ENCODE assay signal across 9 cellular contexts in genomic region chr6:33384581-33385020, GRCh38. TPM values are rescaled to one million over a fixed set of nuclear protein-coding genes. Genes with fewer than 3 reads are reported as not detected.
DNase-seq lines count a peak whose midpoint lies in the region; ATAC-seq and TF ChIP-seq lines count a peak whose summit lies in the region.
"Had no signal": no experiment of that assay in that cellular context is flagged by ENCODE, and none has a peak within 500 bp of the region (broad histone marks: within the 10 kb centered on the region; RNA-seq: fewer than 3 reads in every experiment).

No MANE protein-coding gene starts in this region.

- no peaks in the 10 kb centered on the region for H3K9me3 Mint-ChIP-seq in activated naive CD4-positive, alpha-beta T cell treated with anti-CD3 and anti-CD28 coated beads for 36 hours

- H3F3A ChIP-seq in PC-3 (ENCODE audit: low read length, unreplicated experiment), result no peaks in the 10 kb centered on the region

- no peak overlapping the region for H3K14ac ChIP-seq in trophoblast cell (ENCODE audit: low read length)

- H3K79me2 ChIP-seq in PC-3 (ENCODE audit: low read length) (no peaks in the 10 kb centered on the region), fibroblast of lung (ENCODE audit: control insufficient read depth, insufficient read depth, low read length) (no peaks in the 10 kb centered on the region), trophoblast cell (ENCODE audit: control insufficient read depth, insufficient read depth, low read length, poor library complexity) (no peaks in the 10 kb centered on the region)

- POLR2A ChIA-PET in PC-3 (lab: Charles Lee; ENCODE audit: unreplicated experiment), result no interaction called here

- H4K12ac ChIP-seq in trophoblast cell (ENCODE audit: low read depth, low read length), result no peak overlapping the region

- no peaks in the 10 kb centered on the region for H3K9me2 ChIP-seq in PC-3 (replicated peaks; ENCODE audit: low read length)

- intact Hi-C loops in PC-3 (cut with micrococcal nuclease), result no loop called here
- intact Hi-C loops in activated naive CD4-positive, alpha-beta T cell treated with anti-CD3 and anti-CD28 coated beads for 36 hours (cut with micrococcal nuclease), result no loop called here

- H3K4ac ChIP-seq in trophoblast cell (ENCODE audit: low read depth, low read length), result no peak overlapping the region

- peak; percentile 87 for ATAC-seq in PC-3
- ATAC-seq in GM21737 (IDR thresholded peaks at IDR 0.05; ENCODE audit: unreplicated experiment), result no peak

- WGBS in trophoblast cell (ENCODE audit: extremely low coverage, insufficient coverage, insufficient read length), result no CpG with 5 or more reads among the region's 4 CpGs

- no peak overlapping the region for H4K8ac ChIP-seq in trophoblast cell (ENCODE audit: low read depth, low read length)

- H3K4me1 Mint-ChIP-seq in activated naive CD4-positive, alpha-beta T cell treated with anti-CD3 and anti-CD28 coated beads for 36 hours (ENCODE audit: low read depth), result no peaks in the 10 kb centered on the region

- H3K36me3 ChIP-seq in PC-3 (ENCODE audit: low read depth, low read length) (no peaks in the 10 kb centered on the region), fibroblast of lung (ENCODE audit: control insufficient read depth, insufficient read depth, low read length) (no peaks in the 10 kb centered on the region), trophoblast cell (ENCODE audit: control insufficient read depth in 1 of 2, insufficient read depth in 2 of 2, low read length in 2 of 2) (no peaks in the 10 kb centered on the region)

- H3K36me3 Mint-ChIP-seq in activated naive CD4-positive, alpha-beta T cell treated with anti-CD3 and anti-CD28 coated beads for 36 hours (ENCODE audit: low read depth), result no peaks in the 10 kb centered on the region

- H2BK5ac ChIP-seq in trophoblast cell (ENCODE audit: low read depth, low read length, poor library complexity), result no peak overlapping the region

- no peak overlapping the region for H3K27ac Mint-ChIP-seq in activated naive CD4-positive, alpha-beta T cell treated with anti-CD3 and anti-CD28 coated beads for 36 hours

- H4K20me1 ChIP-seq in PC-3 (ENCODE audit: low read length) (no peaks in the 10 kb centered on the region), fibroblast of lung (ENCODE audit: control insufficient read depth, extremely low read depth, insufficient read depth, low read length) (no peaks in the 10 kb centered on the region)

- H3K79me1 ChIP-seq in trophoblast cell (ENCODE audit: low read length), result no peaks in the 10 kb centered on the region

- H3K4me3 Mint-ChIP-seq in activated naive CD4-positive, alpha-beta T cell treated with anti-CD3 and anti-CD28 coated beads for 36 hours, result no peak overlapping the region

- H3K23ac ChIP-seq in trophoblast cell (ENCODE audit: low read length), result no peak overlapping the region

- peak; percentile 20 for DNase-seq in ELF-1 (ENCODE audit: low read depth, low spot score)
- DNase-seq in PC-3, result peak; percentile 67
- DNase-seq in fibroblast of lung (ENCODE audit: low read depth in 2 of 2), result peak; percentile 63 to 85
- DNase-seq in trophoblast cell, result peak; percentile 29 to 69
- DNase-seq in NCI-H526 (lab: John Stamatoyannopoulos, UW), result no peak
- DNase-seq in activated naive CD4-positive, alpha-beta T cell treated with anti-CD3 and anti-CD28 coated beads for 36 hours, result no peak
- no peak for DNase-seq in NK-92 (lab: John Stamatoyannopoulos, UW; ENCODE audit: unreplicated experiment)

- H2AFZ ChIP-seq in PC-3 (ENCODE audit: low read length), result peak overlapping the region; percentile 57; the same call in 1 of the 2 replicates
- H2AFZ ChIP-seq in fibroblast of lung (ENCODE audit: low read length), result peak overlapping the region; percentile 40
- H2AFZ ChIP-seq in trophoblast cell (ENCODE audit: insufficient read depth, low read length, poor library complexity), result no peak overlapping the region

- no peak overlapping the region for H3K18ac ChIP-seq in trophoblast cell (ENCODE audit: low read length)

- H2AK5ac ChIP-seq in trophoblast cell (ENCODE audit: low read length), result no peak overlapping the region

- BruUV-seq in PC-3 (replicated peaks; lab: Mats Ljungman, UMichigan), result no TSS peak

- no peak overlapping the region for H3K27ac ChIP-seq in PC-3 (ENCODE audit: low read length)
- H3K27ac ChIP-seq in fibroblast of lung (ENCODE audit: insufficient read depth, low read length), result no peak overlapping the region
- H3K27ac ChIP-seq in trophoblast cell (ENCODE audit: low read depth, low read length), result no peak overlapping the region
- H3K27ac ChIP-seq: KMS-11 had no signal

- H3K27me3 ChIP-seq in PC-3 (ENCODE audit: low read length) (no peaks in the 10 kb centered on the region), fibroblast of lung (ENCODE audit: control insufficient read depth, insufficient read depth, low read length) (no peaks in the 10 kb centered on the region), trophoblast cell (ENCODE audit: insufficient read depth, low read length) (no peaks in the 10 kb centered on the region)

- no peaks in the 10 kb centered on the region for H3K27me3 Mint-ChIP-seq in activated naive CD4-positive, alpha-beta T cell treated with anti-CD3 and anti-CD28 coated beads for 36 hours (ENCODE audit: low read depth)

- no peak overlapping the region for H4K91ac ChIP-seq in trophoblast cell (ENCODE audit: low read depth, low read length)

- H3K4me1 ChIP-seq in PC-3 (ENCODE audit: insufficient read depth, low read length) (no peaks in the 10 kb centered on the region), fibroblast of lung (ENCODE audit: control insufficient read depth, extremely low read depth, insufficient read depth, low read length) (no peaks in the 10 kb centered on the region), trophoblast cell (ENCODE audit: control insufficient read depth in 1 of 2, insufficient read depth in 2 of 2, low read length in 2 of 2) (no peaks in the 10 kb centered on the region)

- CTCF ChIA-PET in PC-3 (lab: Charles Lee), result interaction anchor here (0.6 to 0.7 kb wide), 4 partner anchors 10 to 32 kb away, joined by 3 to 5 read pairs (median 3); no protein-coding TSS in a partner anchor
- CTCF ChIA-PET in activated naive CD4-positive, alpha-beta T cell treated with anti-CD3 and anti-CD28 coated beads for 36 hours (lab: Charles Lee), result interaction anchor here (0.6 kb wide), 1 partner anchor 57 kb away, joined by 3 read pairs; no protein-coding TSS in a partner anchor

- no peak overlapping the region for H3K4me2 ChIP-seq in PC-3 (ENCODE audit: low read length)
- no peak overlapping the region for H3K4me2 ChIP-seq in fibroblast of lung (ENCODE audit: extremely low read depth, insufficient read depth, low read length)
- H3K4me2 ChIP-seq in trophoblast cell (ENCODE audit: low read length), result no peak overlapping the region
- H3K4me2 ChIP-seq: KMS-11 had no signal

- peak; percentile 64 for TF ChIP-seq CTCF in PC-3 (conservative IDR thresholded peaks at IDR 0.05; ENCODE audit: low read depth, low read length)
- TF ChIP-seq CTCF in fibroblast of lung (conservative IDR thresholded peaks at IDR 0.05 in 1 of 2, IDR thresholded peaks at IDR 0.05 in 1 of 2; ENCODE audit: low read depth in 1 of 2, low read length in 2 of 2), result peak; percentile 32 to 65

- H3K9me3 ChIP-seq in PC-3 (ENCODE audit: low read length) (no peaks in the 10 kb centered on the region), fibroblast of lung (ENCODE audit: control insufficient read depth, insufficient read depth, low read depth, low read length) (no peaks in the 10 kb centered on the region), trophoblast cell (ENCODE audit: insufficient read depth, low read depth, low read length) (no peaks in the 10 kb centered on the region)

- H3K4me3 ChIP-seq in PC-3 (ENCODE audit: low read length), result no peak overlapping the region
- H3K4me3 ChIP-seq in fibroblast of lung (replicated peaks in 1 of 4; ENCODE audit: control extremely low read depth in 1 of 4, insufficient read depth in 1 of 4, low read depth in 3 of 4, low read length in 4 of 4), result no peak overlapping the region
- H3K4me3 ChIP-seq in trophoblast cell (ENCODE audit: low read depth, low read length), result no peak overlapping the region

- H3K9ac ChIP-seq in PC-3 (ENCODE audit: low read length) (no peak overlapping the region), fibroblast of lung (ENCODE audit: insufficient read depth, low read length) (no peak overlapping the region), trophoblast cell (ENCODE audit: low read length) (no peak overlapping the region)
- H3K9ac ChIP-seq: KMS-11 had no signal

- no peak overlapping the region for H2BK12ac ChIP-seq in trophoblast cell (ENCODE audit: low read length)

- H2BK120ac ChIP-seq in trophoblast cell (ENCODE audit: insufficient read depth, low read length, poor library complexity), result no peak overlapping the region

RNA-seq across cellular contexts. Expression of gene KIFC1, which starts 7.0 kb away (rescaled TPM):
- total RNA-seq in PC-3 (2014; rRNA removed), result 60.6 and 66.7 TPM in 2 replicates
- 0.51 and 5.3 TPM in 2 replicates for total RNA-seq in fibroblast of lung
- 8.0 and 36.6 TPM in 2 replicates for polyA plus RNA-seq in fibroblast of lung
- 7.5 and 33.4 TPM in 2 replicates for polyA plus RNA-seq in fibroblast of lung (2012)
- polyA minus RNA-seq in fibroblast of lung (ENCODE audit: low replicate concordance), result 6.1 and 27.2 TPM in 2 replicates
- 66.1 and 66.6 TPM in 2 replicates for polyA plus RNA-seq in trophoblast cell (2013)
- 100 to 1,000 TPM; 107 TPM for total RNA-seq in activated naive CD4-positive, alpha-beta T cell treated with anti-CD3 and anti-CD28 coated beads for 36 hours

RNA-seq across cellular contexts. Expression of gene PHF1, which starts 26.2 kb away (rescaled TPM):
- total RNA-seq in PC-3 (2014; rRNA removed), result 36.6 and 40.3 TPM in 2 replicates
- total RNA-seq in fibroblast of lung, result 24.4 and 28.9 TPM in 2 replicates
- polyA plus RNA-seq in fibroblast of lung, result 29.6 and 32.9 TPM in 2 replicates
- 33.7 and 33.9 TPM in 2 replicates for polyA plus RNA-seq in fibroblast of lung (2012)
- 47.0 and 75.3 TPM in 2 replicates for polyA minus RNA-seq in fibroblast of lung (ENCODE audit: low replicate concordance)
- polyA plus RNA-seq in trophoblast cell (2013), result 42.6 and 42.7 TPM in 2 replicates
- 10 to 100 TPM; 31.0 to 32.3 TPM for total RNA-seq in activated naive CD4-positive, alpha-beta T cell treated with anti-CD3 and anti-CD28 coated beads for 36 hours

RNA-seq across cellular contexts. Expression of gene CUTA, which starts 33.3 kb away (rescaled TPM):
- total RNA-seq in PC-3 (2014; rRNA removed) (227 and 242 TPM in 2 replicates), fibroblast of lung (105 and 127 TPM in 2 replicates)
- polyA plus RNA-seq in fibroblast of lung, result 264 and 347 TPM in 2 replicates
- 404 and 504 TPM in 2 replicates for polyA plus RNA-seq in fibroblast of lung (2012)
- 203 and 241 TPM in 2 replicates for polyA minus RNA-seq in fibroblast of lung (ENCODE audit: low replicate concordance)
- 201 and 213 TPM in 2 replicates for polyA plus RNA-seq in trophoblast cell (2013)
- total RNA-seq in activated naive CD4-positive, alpha-beta T cell treated with anti-CD3 and anti-CD28 coated beads for 36 hours, result 100 to 1,000 TPM; 163 to 181 TPM

RNA-seq across cellular contexts. Expression of gene SYNGAP1, which starts 35.3 kb away (rescaled TPM):
- total RNA-seq in PC-3 (2014; rRNA removed) (1.9 and 2.9 TPM in 2 replicates), fibroblast of lung (4.6 and 7.3 TPM in 2 replicates)
- 3.6 and 5.9 TPM in 2 replicates for polyA plus RNA-seq in fibroblast of lung
- 13.7 and 14.9 TPM in 2 replicates for polyA plus RNA-seq in fibroblast of lung (2012)
- 8.8 and 12.5 TPM in 2 replicates for polyA minus RNA-seq in fibroblast of lung (ENCODE audit: low replicate concordance)
- 11.3 and 23.2 TPM in 2 replicates for polyA plus RNA-seq in trophoblast cell (2013)
- 10 to 100 TPM; 35.1 to 42.2 TPM for total RNA-seq in activated naive CD4-positive, alpha-beta T cell treated with anti-CD3 and anti-CD28 coated beads for 36 hours

Comparison
In these comparisons a context has a peak if more than half of its experiments do, and no peak if none do; other contexts are left out.
1. DNase-seq: peak in ELF-1 (single experiment), PC-3 (single experiment), fibroblast of lung (2 of 2) and trophoblast cell (2 of 2); none in NCI-H526 (0 of 2), activated naive CD4-positive, alpha-beta T cell treated with anti-CD3 and anti-CD28 coated beads for 36 hours (single experiment) and NK-92 (single experiment).